ENCODE assay signal across 8 cellular contexts in the genomic region with DNA sequence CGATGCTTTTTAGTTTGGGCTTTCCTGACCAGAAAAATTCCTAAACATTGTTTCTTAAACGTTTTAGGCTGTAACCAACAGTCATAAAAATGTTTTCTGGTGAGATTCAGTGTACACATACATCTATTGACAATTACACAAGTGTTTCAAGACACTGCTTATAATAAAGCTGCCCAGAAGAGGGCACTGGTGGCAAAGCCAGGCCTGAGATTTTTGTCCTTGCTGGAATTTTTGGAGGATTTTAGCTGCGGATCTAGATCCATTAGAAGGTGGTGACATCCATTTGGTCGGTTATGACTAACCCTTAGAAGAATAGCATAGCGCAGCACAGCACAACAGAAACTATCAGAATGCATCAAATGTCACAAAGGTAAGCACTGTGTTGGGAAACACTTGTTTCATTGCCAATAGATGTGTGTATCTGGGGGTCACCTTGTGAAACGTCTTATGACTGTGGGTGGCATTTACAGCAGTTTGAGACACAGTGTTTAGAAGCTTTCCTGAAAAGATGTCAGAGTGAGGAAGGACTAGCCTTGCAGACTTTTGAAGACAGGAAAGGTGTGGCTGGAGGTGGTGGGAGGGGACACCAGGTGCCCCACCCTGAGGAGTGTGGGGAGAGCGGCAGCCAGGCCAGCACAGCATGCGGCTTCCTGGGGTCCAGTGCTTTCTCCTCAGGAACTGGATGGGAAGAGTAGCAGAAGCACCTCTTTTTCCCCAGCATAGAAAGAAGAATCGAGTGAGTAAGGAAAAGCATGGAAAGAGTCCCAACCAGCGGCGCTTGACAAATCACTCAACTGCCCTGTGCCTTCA. TPM values are rescaled to one million over a fixed set of nuclear protein-coding genes. Genes with fewer than 3 reads are reported as not detected.
A peak's percentile ranks its signal among the peaks of the same experiment; 100 is the strongest.
DNase-seq lines count a peak whose midpoint lies in the region; ATAC-seq, FAIRE-seq and TF ChIP-seq lines count a peak whose summit lies in the region.

No MANE protein-coding gene starts in this region.

- H3K4me3 ChIP-seq in body of pancreas (no peak overlapping the region), liver (ENCODE audit: low read depth in 1 of 3, low read length in 3 of 3) (no peak overlapping the region)

- H3K27me3 ChIP-seq in body of pancreas (no peaks in the 10 kb centered on the region), liver (ENCODE audit: control insufficient read depth in 4 of 4, insufficient read depth in 4 of 4, low read length in 3 of 4) (no peaks in the 10 kb centered on the region)

- H3K9ac ChIP-seq in liver (ENCODE audit: low read depth in 1 of 2, low read length in 2 of 2), result no peak overlapping the region

- H3K4me1 ChIP-seq in body of pancreas, result no peaks in the 10 kb centered on the region
- H3K4me1 ChIP-seq in liver (ENCODE audit: control insufficient read depth in 4 of 4, insufficient read depth in 4 of 4, low read length in 3 of 4), result no peaks in the 10 kb centered on the region

- 40 to 41% methylated on average over 11 of the region's 11 CpGs for WGBS in body of pancreas, 2 donors
- WGBS in liver, result 46% methylated on average over 11 of the region's 11 CpGs

- no peaks in the 10 kb centered on the region for H3K36me3 ChIP-seq in body of pancreas (replicated peaks in 1 of 2; ENCODE audit: insufficient read depth in 1 of 2, low read depth in 2 of 2)
- no peaks in the 10 kb centered on the region for H3K36me3 ChIP-seq in liver (ENCODE audit: control insufficient read depth in 4 of 4, insufficient read depth in 3 of 4, low read depth in 1 of 4, low read length in 3 of 4)

- peak; percentile 50 for DNase-seq in Ammon's horn (ENCODE audit: low spot score)
- peak; percentile 43 for DNase-seq in LHCN-M2 (ENCODE audit: low read depth)
- DNase-seq in body of pancreas, result peak; percentile 27 to 50 (median 40)
- no peak for DNase-seq in NK-92 treated with Interleukin-12 subunit alpha and Interleukin-12 subunit beta, amount 100 ng/mL, for 24 hours (lab: John Stamatoyannopoulos, UW)
- DNase-seq in Kasumi-1 (lab: John Stamatoyannopoulos, UW), result no peak
- no peak for DNase-seq in cortex of kidney (lab: John Stamatoyannopoulos, UW)
- DNase-seq in GM12892 (ENCODE audit: insufficient read length), result no peak

- ATAC-seq in body of pancreas, result peak; percentile 45

- TF ChIP-seq RAD21 in liver (IDR thresholded peaks at IDR 0.05), result peak; percentile 91 to 93

- no peak for TF ChIP-seq POLR2A in body of pancreas (IDR thresholded peaks at IDR 0.05)
- no peak for TF ChIP-seq POLR2A in GM12892 (IDR thresholded peaks at IDR 0.05; ENCODE audit: low read depth, low read length)

- H3K9me3 ChIP-seq in body of pancreas (no peaks in the 10 kb centered on the region), liver (ENCODE audit: control insufficient read depth in 4 of 4, low read length in 3 of 4) (no peaks in the 10 kb centered on the region)

- TF ChIP-seq CTCF in body of pancreas (IDR thresholded peaks at IDR 0.05), result peak; percentile 17 to 83 (median 75)
- peak; percentile 69 for TF ChIP-seq CTCF in liver (IDR thresholded peaks at IDR 0.05; ENCODE audit: low read depth, low read length, missing input control)

- intact Hi-C loops in body of pancreas (cut with DNase I), result no loop called here

- FAIRE-seq in GM12892 (lab: Jason Lieb, UNC), result no peak

- H3K27ac ChIP-seq in body of pancreas (no peak overlapping the region), liver (ENCODE audit: low read depth in 1 of 2, low read length in 2 of 2) (no peak overlapping the region)

TF ChIP-seq in liver, 16 proteins besides CTCF, POLR2A, EP300 and RAD21:
- TF ChIP-seq, protein P1, sequence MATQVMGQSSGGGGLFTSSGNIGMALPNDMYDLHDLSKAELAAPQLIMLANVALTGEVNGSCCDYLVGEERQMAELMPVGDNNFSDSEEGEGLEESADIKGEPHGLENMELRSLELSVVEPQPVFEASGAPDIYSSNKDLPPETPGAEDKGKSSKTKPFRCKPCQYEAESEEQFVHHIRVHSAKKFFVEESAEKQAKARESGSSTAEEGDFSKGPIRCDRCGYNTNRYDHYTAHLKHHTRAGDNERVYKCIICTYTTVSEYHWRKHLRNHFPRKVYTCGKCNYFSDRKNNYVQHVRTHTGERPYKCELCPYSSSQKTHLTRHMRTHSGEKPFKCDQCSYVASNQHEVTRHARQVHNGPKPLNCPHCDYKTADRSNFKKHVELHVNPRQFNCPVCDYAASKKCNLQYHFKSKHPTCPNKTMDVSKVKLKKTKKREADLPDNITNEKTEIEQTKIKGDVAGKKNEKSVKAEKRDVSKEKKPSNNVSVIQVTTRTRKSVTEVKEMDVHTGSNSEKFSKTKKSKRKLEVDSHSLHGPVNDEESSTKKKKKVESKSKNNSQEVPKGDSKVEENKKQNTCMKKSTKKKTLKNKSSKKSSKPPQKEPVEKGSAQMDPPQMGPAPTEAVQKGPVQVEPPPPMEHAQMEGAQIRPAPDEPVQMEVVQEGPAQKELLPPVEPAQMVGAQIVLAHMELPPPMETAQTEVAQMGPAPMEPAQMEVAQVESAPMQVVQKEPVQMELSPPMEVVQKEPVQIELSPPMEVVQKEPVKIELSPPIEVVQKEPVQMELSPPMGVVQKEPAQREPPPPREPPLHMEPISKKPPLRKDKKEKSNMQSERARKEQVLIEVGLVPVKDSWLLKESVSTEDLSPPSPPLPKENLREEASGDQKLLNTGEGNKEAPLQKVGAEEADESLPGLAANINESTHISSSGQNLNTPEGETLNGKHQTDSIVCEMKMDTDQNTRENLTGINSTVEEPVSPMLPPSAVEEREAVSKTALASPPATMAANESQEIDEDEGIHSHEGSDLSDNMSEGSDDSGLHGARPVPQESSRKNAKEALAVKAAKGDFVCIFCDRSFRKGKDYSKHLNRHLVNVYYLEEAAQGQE (IDR thresholded peaks at IDR 0.05), result peak; percentile 26
- TF ChIP-seq, protein P2, sequence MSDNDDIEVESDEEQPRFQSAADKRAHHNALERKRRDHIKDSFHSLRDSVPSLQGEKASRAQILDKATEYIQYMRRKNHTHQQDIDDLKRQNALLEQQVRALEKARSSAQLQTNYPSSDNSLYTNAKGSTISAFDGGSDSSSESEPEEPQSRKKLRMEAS (IDR thresholded peaks at IDR 0.05), result no peak

RNA-seq across cellular contexts. Expression of a gene that starts 54.7 kb away (rescaled TPM):
- total RNA-seq in LHCN-M2 (2014; rRNA removed) (50.0 and 55.5 TPM in 2 replicates), body of pancreas (10 to 100 TPM; 29.0 to 29.8 TPM), liver (10 to 100 TPM; 29.9 to 38.7 TPM)
- polyA plus RNA-seq in LHCN-M2 (2012), result 31.3 TPM
- 10 to 100 TPM; 21.3 to 33.3 TPM for polyA plus RNA-seq in liver
- polyA plus RNA-seq in GM12892 (2012; ENCODE audit: missing spikeins), result 65.2 TPM

Comparison
In these comparisons a context has a peak if more than half of its experiments do, and no peak if none do; other contexts are left out.
1. DNase-seq: peak in Ammon's horn (single experiment), LHCN-M2 (single experiment) and body of pancreas (4 of 4); none in NK-92 treated with Interleukin-12 subunit alpha and Interleukin-12 subunit beta, amount 100 ng/mL, for 24 hours (single experiment), Kasumi-1 (0 of 2), cortex of kidney (single experiment) and GM12892 (single experiment).